1 cellular context compared by ENCODE assay signal in genomic region chr3:172201136-172201989, GRCh38.
A peak's percentile ranks its signal among the peaks of the same experiment; 100 is the strongest.
TF ChIP-seq lines count a peak whose summit lies in the region.

No MANE protein-coding gene starts in this region.

TF ChIP-seq in HepG2, 621 proteins besides CTCF, POLR2A, EP300 and RAD21 (continued from another document):
- TF ChIP-seq, protein P1, sequence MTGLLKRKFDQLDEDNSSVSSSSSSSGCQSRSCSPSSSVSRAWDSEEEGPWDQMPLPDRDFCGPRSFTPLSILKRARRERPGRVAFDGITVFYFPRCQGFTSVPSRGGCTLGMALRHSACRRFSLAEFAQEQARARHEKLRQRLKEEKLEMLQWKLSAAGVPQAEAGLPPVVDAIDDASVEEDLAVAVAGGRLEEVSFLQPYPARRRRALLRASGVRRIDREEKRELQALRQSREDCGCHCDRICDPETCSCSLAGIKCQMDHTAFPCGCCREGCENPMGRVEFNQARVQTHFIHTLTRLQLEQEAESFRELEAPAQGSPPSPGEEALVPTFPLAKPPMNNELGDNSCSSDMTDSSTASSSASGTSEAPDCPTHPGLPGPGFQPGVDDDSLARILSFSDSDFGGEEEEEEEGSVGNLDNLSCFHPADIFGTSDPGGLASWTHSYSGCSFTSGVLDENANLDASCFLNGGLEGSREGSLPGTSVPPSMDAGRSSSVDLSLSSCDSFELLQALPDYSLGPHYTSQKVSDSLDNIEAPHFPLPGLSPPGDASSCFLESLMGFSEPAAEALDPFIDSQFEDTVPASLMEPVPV (CRISPR knock-in tag; IDR thresholded peaks at IDR 0.05), result no peak
- 0 out of 2 replicates have a peak, but pooled peaks have one; percentile 28 for TF ChIP-seq ZNF644 (CRISPR knock-in tag; IDR thresholded peaks at IDR 0.05; ENCODE audit: low read depth)
- TF ChIP-seq ZNF691 (CRISPR knock-in tag; IDR thresholded peaks at IDR 0.05; ENCODE audit: borderline replicate concordance, low read depth), result 0 out of 2 replicates have a peak, but pooled peaks have one; percentile 31
- TF ChIP-seq ZNF746 (CRISPR knock-in tag; IDR thresholded peaks at IDR 0.05), result no peak
- TF ChIP-seq, protein P2, sequence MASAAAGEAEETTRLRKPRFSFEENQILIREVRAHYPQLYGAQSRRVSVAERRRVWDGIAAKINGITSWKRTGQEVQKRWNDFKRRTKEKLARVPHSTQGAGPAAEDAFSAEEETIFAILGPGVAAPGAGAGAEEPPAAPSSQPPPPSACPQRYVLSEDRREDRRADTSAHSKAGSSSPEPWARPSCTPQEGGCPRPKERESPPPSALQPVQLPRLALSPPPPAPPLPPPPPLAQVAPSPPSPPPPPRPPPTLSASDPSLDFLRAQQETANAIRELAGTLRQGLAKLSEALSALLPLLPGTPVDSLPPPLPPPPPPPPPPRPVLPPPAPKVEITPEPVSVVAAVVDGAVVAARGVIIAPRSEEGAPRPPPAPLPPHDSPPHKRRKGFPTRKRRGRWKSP (CRISPR knock-in tag; IDR thresholded peaks at IDR 0.05), result no peak
- TF ChIP-seq SIX4 (CRISPR knock-in tag; IDR thresholded peaks at IDR 0.05), result no peak
- no peak for TF ChIP-seq ZNF276 (CRISPR knock-in tag; IDR thresholded peaks at IDR 0.05; ENCODE audit: low read depth)
- no peak for TF ChIP-seq KLF11 (CRISPR knock-in tag; IDR thresholded peaks at IDR 0.05)
- no peak for TF ChIP-seq TCF12 (IDR thresholded peaks at IDR 0.05)
- TF ChIP-seq TCF12 (CRISPR knock-in tag; IDR thresholded peaks at IDR 0.05), result no peak
- no peak for TF ChIP-seq JUND (CRISPR knock-in tag; IDR thresholded peaks at IDR 0.05)
- TF ChIP-seq ZBTB26 (CRISPR knock-in tag; IDR thresholded peaks at IDR 0.05; ENCODE audit: borderline replicate concordance), result no peak
- TF ChIP-seq EED (CRISPR knock-in tag; IDR thresholded peaks at IDR 0.05), result no peak
- no peak for TF ChIP-seq IRF2 (CRISPR knock-in tag; IDR thresholded peaks at IDR 0.05)
- no peak for TF ChIP-seq ZNF605 (CRISPR knock-in tag; IDR thresholded peaks at IDR 0.05)
- no peak for TF ChIP-seq ZBTB7B (CRISPR knock-in tag; IDR thresholded peaks at IDR 0.05)
